Comparison of ENCODE assay signal across 1 cellular context in genomic region chr19:8513687-8514504, GRCh38.
TF ChIP-seq lines count a peak whose summit lies in the region.

A gene with protein sequence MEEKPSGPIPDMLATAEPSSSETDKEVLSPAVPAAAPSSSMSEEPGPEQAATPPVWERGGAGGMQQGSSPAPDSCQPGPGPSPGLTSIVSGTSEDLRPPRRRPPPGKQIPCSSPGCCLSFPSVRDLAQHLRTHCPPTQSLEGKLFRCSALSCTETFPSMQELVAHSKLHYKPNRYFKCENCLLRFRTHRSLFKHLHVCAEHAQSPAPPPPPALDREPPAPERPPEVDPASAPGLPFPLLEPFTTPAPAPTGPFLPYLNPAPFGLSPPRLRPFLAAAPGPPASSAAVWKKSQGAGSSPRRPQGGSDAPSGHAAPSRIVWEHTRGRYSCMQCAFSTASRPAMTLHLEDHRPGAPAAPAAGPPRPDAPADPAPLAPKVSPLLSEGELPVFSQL (minus strand): TSS chr19:8514167. CDS start chr19:8514046, 121 bp downstream.

TF ChIP-seq in GM12878, 131 proteins besides CTCF, POLR2A, EP300 and RAD21 (continued from another document):
- peak; percentile 50; the same call in 1 of the 2 replicates for TF ChIP-seq NR2C1 (IDR thresholded peaks at IDR 0.05)
- TF ChIP-seq MTA2 (IDR thresholded peaks at IDR 0.05; ENCODE audit: low read depth), result no peak
- TF ChIP-seq ZNF592 (IDR thresholded peaks at IDR 0.05), result 0 out of 2 replicates have a peak, but pooled peaks have one; percentile 26
- peak; percentile 35; the same call in 1 of the 2 replicates for TF ChIP-seq NRF1 (conservative IDR thresholded peaks at IDR 0.05; ENCODE audit: low read depth, low read length)
- no peak for TF ChIP-seq HDAC2 (IDR thresholded peaks at IDR 0.05)
- no peak for TF ChIP-seq ETV6 (conservative IDR thresholded peaks at IDR 0.05 in 1 of 2, IDR thresholded peaks at IDR 0.05 in 1 of 2; ENCODE audit: borderline replicate concordance in 1 of 2, low read depth in 1 of 2)
- TF ChIP-seq ESRRA (IDR thresholded peaks at IDR 0.05; ENCODE audit: low read length), result no peak
- TF ChIP-seq ZNF217 (IDR thresholded peaks at IDR 0.05), result no peak
- no peak for TF ChIP-seq NFIC (IDR thresholded peaks at IDR 0.05; ENCODE audit: low read depth, low read length)
